Comparison of ENCODE assay signal across 1 cellular context in genomic region chr13:110636701-110637201, GRCh38.
TF ChIP-seq lines count a peak whose summit lies in the region.

No MANE protein-coding gene starts in this region.

TF ChIP-seq in HCT116, 20 proteins besides CTCF, POLR2A, EP300 and RAD21 (continued from another document):
- TF ChIP-seq REST (IDR thresholded peaks at IDR 0.05; ENCODE audit: low read depth) (no peak), YY1 (IDR thresholded peaks at IDR 0.05; ENCODE audit: extremely low read depth, insufficient replicate concordance, low read depth, low read length) (no peak), POLR2AphosphoS5 (IDR thresholded peaks at IDR 0.05; ENCODE audit: low read depth, low read length) (no peak), SRF (IDR thresholded peaks at IDR 0.05; ENCODE audit: low read depth) (no peak), ZNF274 (IDR thresholded peaks at IDR 0.05; ENCODE audit: low read depth, low read length) (no peak), EZH2 (IDR thresholded peaks at IDR 0.05) (no peak), ATF3 (IDR thresholded peaks at IDR 0.05) (no peak), TCF7L2 (IDR thresholded peaks at IDR 0.05; ENCODE audit: borderline replicate concordance, extremely low read depth, insufficient read depth, insufficient read length) (no peak), JUND (IDR thresholded peaks at IDR 0.05) (no peak), CEBPB (IDR thresholded peaks at IDR 0.05; ENCODE audit: low read depth) (no peak), MAX (IDR thresholded peaks at IDR 0.05) (no peak), SIN3A (IDR thresholded peaks at IDR 0.05; ENCODE audit: low read depth) (no peak), ELF1 (IDR thresholded peaks at IDR 0.05; ENCODE audit: borderline replicate concordance, low read depth) (no peak), FOSL1 (IDR thresholded peaks at IDR 0.05; ENCODE audit: low read depth) (no peak), SP1 (IDR thresholded peaks at IDR 0.05; ENCODE audit: low read depth) (no peak), CBX3 (IDR thresholded peaks at IDR 0.05; ENCODE audit: low read depth) (no peak)
TF ChIP-seq in HCT116: peak in this region for 0.
